In genomic region chr15:25763206-25763880, GRCh38 we compare ENCODE assay signal across 17 cellular contexts.
DNase-seq lines count a peak whose midpoint lies in the region; ATAC-seq, FAIRE-seq and TF ChIP-seq lines count a peak whose summit lies in the region.
"Had no signal": no experiment of that assay in that cellular context is flagged by ENCODE, and none has a peak within 500 bp of the region (broad histone marks: within the 10 kb centered on the region; RNA-seq: fewer than 3 reads in every experiment).

No MANE protein-coding gene starts in this region.

- no peak overlapping the region for H3K4me3 Mint-ChIP-seq in astrocyte (ENCODE audit: unreplicated experiment)
- no peak overlapping the region for H3K4me3 Mint-ChIP-seq in osteocyte (ENCODE audit: unreplicated experiment)
- no peak overlapping the region for H3K4me3 Mint-ChIP-seq in activated T-helper 1 cell treated with anti-CD3 and anti-CD28 coated beads, Interleukin-12 subunit alpha, Interleukin-12 subunit beta, Interleukin-2, Interleukin-4 antibody, amounts not matched to agents 30 ng/mL and 10 ng/mL and 1 ng/mL, durations not matched to agents 14 hours and 24 hours and 36 hours
- H3K4me3 Mint-ChIP-seq: CD4-positive, alpha-beta T cell had no signal

- peak overlapping the region; percentile 35 for H3K27ac Mint-ChIP-seq in astrocyte (ENCODE audit: unreplicated experiment)
- peak overlapping the region; percentile 93 for H3K27ac Mint-ChIP-seq in osteocyte (ENCODE audit: unreplicated experiment)
- H3K27ac Mint-ChIP-seq in activated T-helper 1 cell treated with anti-CD3 and anti-CD28 coated beads, Interleukin-12 subunit alpha, Interleukin-12 subunit beta, Interleukin-2, Interleukin-4 antibody, amounts not matched to agents 30 ng/mL and 10 ng/mL and 1 ng/mL, durations not matched to agents 14 hours and 24 hours and 36 hours, result no peak overlapping the region
- H3K27ac Mint-ChIP-seq: CD4-positive, alpha-beta T cell had no signal

- DNase-seq in Caki2 (ENCODE audit: low read depth) (peak; percentile 74), GM23248 (peak; percentile 51), astrocyte (ENCODE audit: low read depth) (no peak), osteocyte (ENCODE audit: extremely low spot score, unreplicated experiment) (peak; percentile 54), Karpas-422 (no peak)
- DNase-seq in activated T-helper 1 cell treated with anti-CD3 and anti-CD28 coated beads, Interleukin-12 subunit alpha, Interleukin-12 subunit beta, Interleukin-2, Interleukin-4 antibody, amounts not matched to agents 30 ng/mL and 10 ng/mL and 1 ng/mL, durations not matched to agents 14 hours and 24 hours and 36 hours (ENCODE audit: low spot score), result no peak
- no peak for DNase-seq in stimulated activated naive CD8-positive, alpha-beta T cell treated with anti-CD3 and anti-CD28 coated beads, Interleukin-15, Interleukin-2, amounts not matched to agents 100 U/mL and 50 U/mL, for 24 hours
- DNase-seq: CD4-positive, alpha-beta T cell; colonic mucosa; KBM-7; NCI-H774; posterior cingulate gyrus; T-helper 9 cell had no signal

- H3K27ac ChIP-seq in GM23248, result no peak overlapping the region
- H3K27ac ChIP-seq in astrocyte (ENCODE audit: low read depth, low read length), result no peak overlapping the region
- no peak overlapping the region for H3K27ac ChIP-seq in Karpas-422 (ENCODE audit: low read length)
- H3K27ac ChIP-seq: colonic mucosa had no signal

- H3K4me3 ChIP-seq in GM23248 (no peak overlapping the region), astrocyte (ENCODE audit: insufficient read depth, low read depth, low read length) (no peak overlapping the region), Karpas-422 (ENCODE audit: low read length) (no peak overlapping the region)
- H3K4me3 ChIP-seq: colonic mucosa, thoracic aorta had no signal

- no peaks in the 10 kb centered on the region for H3K9me3 Mint-ChIP-seq in astrocyte (ENCODE audit: unreplicated experiment)
- no peaks in the 10 kb centered on the region for H3K9me3 Mint-ChIP-seq in osteocyte (ENCODE audit: unreplicated experiment)
- H3K9me3 Mint-ChIP-seq in activated T-helper 1 cell treated with anti-CD3 and anti-CD28 coated beads, Interleukin-12 subunit alpha, Interleukin-12 subunit beta, Interleukin-2, Interleukin-4 antibody, amounts not matched to agents 30 ng/mL and 10 ng/mL and 1 ng/mL, durations not matched to agents 14 hours and 24 hours and 36 hours, result peaks cover 3% of the 10 kb centered on the region
- H3K9me3 Mint-ChIP-seq: CD4-positive, alpha-beta T cell had no signal

- no peaks in the 10 kb centered on the region for H3K27me3 ChIP-seq in GM23248 (replicated peaks; ENCODE audit: insufficient read depth)
- no peaks in the 10 kb centered on the region for H3K27me3 ChIP-seq in astrocyte (ENCODE audit: insufficient read depth, low read length)
- H3K27me3 ChIP-seq in Karpas-422 (ENCODE audit: low read length), result no peaks in the 10 kb centered on the region
- H3K27me3 ChIP-seq: colonic mucosa had no signal

- H3K9me3 ChIP-seq in GM23248 (ENCODE audit: low read depth) (no peaks in the 10 kb centered on the region), astrocyte (ENCODE audit: insufficient read depth, low read depth, low read length) (no peaks in the 10 kb centered on the region), Karpas-422 (ENCODE audit: low read length) (peaks cover 18% of the 10 kb centered on the region)
- H3K9me3 ChIP-seq: colonic mucosa, thoracic aorta had no signal

- H3K4me2 ChIP-seq in GM23248 (ENCODE audit: unreplicated experiment), result no peak overlapping the region
- no peak overlapping the region for H3K4me2 ChIP-seq in astrocyte (ENCODE audit: low read length)
- no peak overlapping the region for H3K4me2 ChIP-seq in Karpas-422 (ENCODE audit: low read depth, low read length, poor library complexity, severe bottlenecking)

- FAIRE-seq in astrocyte (lab: Jason Lieb, UNC), result no peak
- FAIRE-seq: GM18507, GM19239 had no signal

- H3K36me3 ChIP-seq in GM23248 (ENCODE audit: low read depth), result peaks cover 29% of the 10 kb centered on the region
- H3K36me3 ChIP-seq in astrocyte (ENCODE audit: insufficient read depth, low read length), result no peaks in the 10 kb centered on the region
- H3K36me3 ChIP-seq in Karpas-422 (ENCODE audit: insufficient read depth, low read length), result no peaks in the 10 kb centered on the region
- H3K36me3 ChIP-seq: colonic mucosa had no signal

- H3K79me2 ChIP-seq in GM23248 (ENCODE audit: insufficient read depth) (peaks cover 94% of the 10 kb centered on the region), astrocyte (ENCODE audit: insufficient read depth, low read length) (no peaks in the 10 kb centered on the region), Karpas-422 (ENCODE audit: low read length) (no peaks in the 10 kb centered on the region)

- H3K27me3 Mint-ChIP-seq in astrocyte (ENCODE audit: low read depth, unreplicated experiment) (no peaks in the 10 kb centered on the region), osteocyte (ENCODE audit: unreplicated experiment) (no peaks in the 10 kb centered on the region)
- H3K27me3 Mint-ChIP-seq in activated T-helper 1 cell treated with anti-CD3 and anti-CD28 coated beads, Interleukin-12 subunit alpha, Interleukin-12 subunit beta, Interleukin-2, Interleukin-4 antibody, amounts not matched to agents 30 ng/mL and 10 ng/mL and 1 ng/mL, durations not matched to agents 14 hours and 24 hours and 36 hours (ENCODE audit: insufficient read depth), result no peaks in the 10 kb centered on the region
- H3K27me3 Mint-ChIP-seq: CD4-positive, alpha-beta T cell had no signal

- H4K20me1 ChIP-seq in GM23248 (ENCODE audit: insufficient read depth) (no peaks in the 10 kb centered on the region), astrocyte (ENCODE audit: insufficient read depth, low read length) (no peaks in the 10 kb centered on the region), Karpas-422 (ENCODE audit: insufficient read depth, low read depth, low read length) (no peaks in the 10 kb centered on the region)

- H3F3A ChIP-seq in GM23248 (ENCODE audit: insufficient read depth), result 0 out of 2 replicates have a peak, but pooled peaks cover 5% of the 10 kb centered on the region

- H3K36me3 Mint-ChIP-seq in astrocyte (ENCODE audit: low read depth, unreplicated experiment), result peaks cover 34% of the 10 kb centered on the region
- H3K36me3 Mint-ChIP-seq in osteocyte (ENCODE audit: unreplicated experiment), result peaks cover 39% of the 10 kb centered on the region
- peaks cover 8% of the 10 kb centered on the region for H3K36me3 Mint-ChIP-seq in activated T-helper 1 cell treated with anti-CD3 and anti-CD28 coated beads, Interleukin-12 subunit alpha, Interleukin-12 subunit beta, Interleukin-2, Interleukin-4 antibody, amounts not matched to agents 30 ng/mL and 10 ng/mL and 1 ng/mL, durations not matched to agents 14 hours and 24 hours and 36 hours (ENCODE audit: low read depth)

- H2AFZ ChIP-seq in GM23248 (no peak overlapping the region), astrocyte (ENCODE audit: low read depth, low read length) (no peak overlapping the region), Karpas-422 (ENCODE audit: low read length) (no peak overlapping the region)

- H3K4me1 Mint-ChIP-seq in astrocyte (ENCODE audit: low read depth, unreplicated experiment) (peaks cover 5% of the 10 kb centered on the region), osteocyte (ENCODE audit: unreplicated experiment) (peaks cover 48% of the 10 kb centered on the region)
- H3K4me1 Mint-ChIP-seq in activated T-helper 1 cell treated with anti-CD3 and anti-CD28 coated beads, Interleukin-12 subunit alpha, Interleukin-12 subunit beta, Interleukin-2, Interleukin-4 antibody, amounts not matched to agents 30 ng/mL and 10 ng/mL and 1 ng/mL, durations not matched to agents 14 hours and 24 hours and 36 hours (ENCODE audit: low read depth), result peaks cover 10% of the 10 kb centered on the region

- H3K9ac ChIP-seq in GM23248 (no peak overlapping the region), astrocyte (ENCODE audit: low read length) (no peak overlapping the region), Karpas-422 (ENCODE audit: low read length) (no peak overlapping the region)

- no peak for ATAC-seq in stimulated activated naive CD8-positive, alpha-beta T cell treated with anti-CD3 and anti-CD28 coated beads, Interleukin-15, Interleukin-2, amounts not matched to agents 100 U/mL and 50 U/mL, for 24 hours
- ATAC-seq: Right ventricle myocardium inferior had no signal

- in situ Hi-C loops in Caki2 (cut with HindIII; ENCODE audit: low pct_unique_long_range_greater_than_20kb, low sequenced_read_pairs), result no loop called here
- in situ Hi-C loops in GM23248 (cut with MboI), result no loop called here

- H3K9me2 ChIP-seq in GM23248 (ENCODE audit: insufficient read depth), result peaks cover 4% of the 10 kb centered on the region; the same call in 1 of the 2 replicates
- no peaks in the 10 kb centered on the region for H3K9me2 ChIP-seq in Karpas-422 (replicated peaks; ENCODE audit: insufficient read depth, low read length)

- H3K4me1 ChIP-seq in GM23248 (ENCODE audit: insufficient read depth) (no peaks in the 10 kb centered on the region; the same call in 1 of the 2 replicates), astrocyte (ENCODE audit: insufficient read depth, low read length) (no peaks in the 10 kb centered on the region), Karpas-422 (ENCODE audit: low read length) (no peaks in the 10 kb centered on the region)
- H3K4me1 ChIP-seq: colonic mucosa had no signal

- WGBS in GM23248 (ENCODE audit: low coverage in 1 of 2, low lambda C conversion rate in 2 of 2, missing lambda C conversion rate in 2 of 2), 2 experiments, result 66% methylated on average over 7 of the region's 7 CpGs

- TF ChIP-seq CTCF in astrocyte (IDR thresholded peaks at IDR 0.05; ENCODE audit: insufficient read depth, low read depth, low read length) (no peak), osteocyte (IDR thresholded peaks at IDR 0.05) (no peak)

- intact Hi-C loops in activated T-helper 1 cell treated with anti-CD3 and anti-CD28 coated beads, Interleukin-12 subunit alpha, Interleukin-12 subunit beta, Interleukin-2, Interleukin-4 antibody, amounts not matched to agents 30 ng/mL and 10 ng/mL and 1 ng/mL, durations not matched to agents 14 hours and 24 hours and 36 hours (cut with micrococcal nuclease), result no loop called here

Comparison
In these comparisons a context has a peak if more than half of its experiments do, and no peak if none do; other contexts are left out.
1. DNase-seq: peak in Caki2 (single experiment), GM23248 (single experiment) and osteocyte (single experiment); none in astrocyte (single experiment), activated T-helper 1 cell treated with anti-CD3 and anti-CD28 coated beads, Interleukin-12 subunit alpha, Interleukin-12 subunit beta, Interleukin-2, Interleukin-4 antibody, amounts not matched to agents 30 ng/mL and 10 ng/mL and 1 ng/mL, durations not matched to agents 14 hours and 24 hours and 36 hours (single experiment), Karpas-422 (single experiment) and stimulated activated naive CD8-positive, alpha-beta T cell treated with anti-CD3 and anti-CD28 coated beads, Interleukin-15, Interleukin-2, amounts not matched to agents 100 U/mL and 50 U/mL, for 24 hours (single experiment).